Comparison of ENCODE assay signal across 10 cellular contexts in genomic region chr17:74429604-74430384, GRCh38. TPM values are rescaled to one million over a fixed set of nuclear protein-coding genes. Genes with fewer than 3 reads are reported as not detected.
A peak's percentile ranks its signal among the peaks of the same experiment; 100 is the strongest.
DNase-seq lines count a peak whose midpoint lies in the region; ATAC-seq, FAIRE-seq and TF ChIP-seq lines count a peak whose summit lies in the region.
"Had no signal": no experiment of that assay in that cellular context is flagged by ENCODE, and none has a peak within 500 bp of the region (broad histone marks: within the 10 kb centered on the region; RNA-seq: fewer than 3 reads in every experiment).

No MANE protein-coding gene starts in this region.

- no peaks in the 10 kb centered on the region for H3K27me3 ChIP-seq in hepatocyte
- H3K27me3 ChIP-seq in small intestine (ENCODE audit: control insufficient read depth in 2 of 2, insufficient read depth in 2 of 2, low read length in 2 of 2): no peaks in the 10 kb centered on the region

- H2AFZ ChIP-seq in hepatocyte: no peak overlapping the region

- FAIRE-seq in small intestine (lab: Jason Lieb, UNC): no peak

- no peaks in the 10 kb centered on the region for H3K9me2 ChIP-seq in hepatocyte (replicated peaks; ENCODE audit: insufficient read depth)

- DNase-seq in RPMI7951 (ENCODE audit: low read depth) (peak; percentile 54), hepatocyte (ENCODE audit: low spot score) (peak; percentile 76), small intestine (peak; percentile 69), nucleus accumbens (lab: John Stamatoyannopoulos, UW) (no peak), HEK293T (ENCODE audit: extremely low spot score) (no peak), amygdala (lab: John Stamatoyannopoulos, UW) (no peak), NK-92 (lab: John Stamatoyannopoulos, UW; ENCODE audit: unreplicated experiment) (no peak)

- TF ChIP-seq CTCF in hepatocyte (IDR thresholded peaks at IDR 0.05; ENCODE audit: poor library complexity): no peak

- H3K27ac ChIP-seq in hepatocyte (peak overlapping the region; percentile 99), small intestine (ENCODE audit: low read depth in 1 of 2, low read length in 1 of 2) (peak overlapping the region; percentile 88 to 96)
- H3K27ac ChIP-seq: HL-60 had no signal

- H3K36me3 ChIP-seq in hepatocyte (replicated peaks; ENCODE audit: insufficient read depth, low read depth) (no peaks in the 10 kb centered on the region), small intestine (ENCODE audit: control insufficient read depth in 2 of 2, insufficient read depth in 2 of 2, low read length in 2 of 2) (no peaks in the 10 kb centered on the region)

- CTCF ChIA-PET in HEK293T (lab: Yijun Ruan, JAX): interaction anchor here (1.1 kb wide), 1 partner anchor 51 kb away, joined by 4 read pairs; no protein-coding TSS in a partner anchor

- POLR2A ChIA-PET in HEK293T (lab: Yijun Ruan, JAX): interaction anchor here (1.0 to 2.9 kb wide), 8 partner anchors 9 to 204 kb away, joined by 3 to 20 read pairs (median 4); no protein-coding TSS in a partner anchor

- ATAC-seq in GM21423 (IDR thresholded peaks at IDR 0.05; ENCODE audit: unreplicated experiment): peak; percentile 6

- H3K9me3 ChIP-seq in hepatocyte (ENCODE audit: low read depth) (no peaks in the 10 kb centered on the region), small intestine (ENCODE audit: control insufficient read depth, low read depth) (no peaks in the 10 kb centered on the region)

- H3K4me1 ChIP-seq in hepatocyte (ENCODE audit: insufficient read depth): peaks cover 45% of the 10 kb centered on the region
- H3K4me1 ChIP-seq in small intestine (ENCODE audit: control insufficient read depth in 2 of 2, insufficient read depth in 1 of 2, low read depth in 1 of 2, low read length in 1 of 2): peaks cover 0 to 11% of the 10 kb centered on the region in 2 donors

- H3K4me2 ChIP-seq in hepatocyte: peak overlapping the region; percentile 89

- H3K79me2 ChIP-seq in hepatocyte: peaks cover 37% of the 10 kb centered on the region

- H4K20me1 ChIP-seq in hepatocyte (ENCODE audit: insufficient read depth, poor library complexity, severe bottlenecking): peaks cover 5% of the 10 kb centered on the region

- H3K4me3 ChIP-seq in hepatocyte (no peak overlapping the region), small intestine (ENCODE audit: low read depth in 1 of 2, low read length in 2 of 2) (peak overlapping the region in 1 of 2 donors; percentile 33)

- 64% methylated on average over 19 of the region's 19 CpGs for WGBS in hepatocyte (ENCODE audit: low lambda C conversion rate, missing lambda C conversion rate)
- 63 to 74% (median 70%) methylated on average over 19 of the region's 19 CpGs for WGBS in small intestine, 3 donors

TF ChIP-seq in HEK293T, 16 proteins besides CTCF, POLR2A, EP300 and RAD21:
- no peak for TF ChIP-seq FOXA1 (IDR thresholded peaks at IDR 0.05)
- TF ChIP-seq HDGF (IDR thresholded peaks at IDR 0.05; ENCODE audit: borderline replicate concordance): no peak
- no peak for TF ChIP-seq SUZ12 (IDR thresholded peaks at IDR 0.05)
- no peak for TF ChIP-seq BHLHE40 (IDR thresholded peaks at IDR 0.05; ENCODE audit: borderline replicate concordance)
- TF ChIP-seq LEF1 (IDR thresholded peaks at IDR 0.05; ENCODE audit: borderline replicate concordance): no peak

RNA-seq across cellular contexts. Expression of gene GPRC5C, which starts 2.1 kb away (rescaled TPM):
- total RNA-seq in RPMI7951 (2014; rRNA removed; shearing (Covaris generic)): 133 and 154 TPM in 2 replicates
- total RNA-seq in hepatocyte: 150 and 159 TPM in 2 replicates
- 233 and 237 TPM in 2 replicates for polyA plus RNA-seq in hepatocyte
- 10 to 100 TPM; 41.3 to 72.8 (median 44.7) TPM for polyA plus RNA-seq in small intestine

RNA-seq across cellular contexts. Expression of gene CD300A, which starts 36.6 kb away (rescaled TPM):
- not detected in 2 replicates for total RNA-seq in RPMI7951 (2014; rRNA removed; shearing (Covaris generic))
- 0.20 and 1.1 TPM in 2 replicates for total RNA-seq in hepatocyte
- polyA plus RNA-seq in hepatocyte (0.22 and 0.47 TPM in 2 replicates), small intestine (1 to 10 TPM; 1.1 to 5.9 (median 5.5) TPM)
- total RNA-seq: dermis microvascular lymphatic vessel endothelial cell had no signal

Comparison
In these comparisons a context has a peak if more than half of its experiments do, and no peak if none do; other contexts are left out.
1. DNase-seq: peak in RPMI7951 (single experiment), hepatocyte (single experiment) and small intestine (single experiment); none in nucleus accumbens (0 of 56), HEK293T (single experiment), amygdala (0 of 56) and NK-92 (single experiment).